In genomic region chr20:52794853-52795252, GRCh38 we compare ENCODE assay signal across 25 cellular contexts.
"Had no signal": no experiment of that assay in that cellular context is flagged by ENCODE, and none has a peak within 500 bp of the region (broad histone marks: within the 10 kb centered on the region; RNA-seq: fewer than 3 reads in every experiment).

No MANE protein-coding gene starts in this region.

- H3K27me3 ChIP-seq: hepatocyte, left lung, right atrium auricular region, right lobe of liver, stomach, testis, thyroid gland, transverse colon, upper lobe of left lung, vagina had no signal

- H3K4me3 ChIP-seq: hepatocyte, left lung, lower lobe of right lung, right atrium auricular region, right lobe of liver, stomach, testis, thyroid gland, transverse colon, upper lobe of left lung, vagina had no signal

- H3K9me3 Mint-ChIP-seq: naive thymus-derived CD8-positive, alpha-beta T cell; nephron; stimulated activated naive B cell treated with anti-CD40 and anti-IgM and Interleukin-4, amounts not matched to agents 10 μg/mL and 1 μg/mL and 100 μg/mL, for 72 hours had no signal

- H3K4me1 ChIP-seq: left lung, lower lobe of right lung, right atrium auricular region, right lobe of liver, stomach, testis, thyroid gland, transverse colon, upper lobe of left lung, vagina had no signal

- H3K27ac ChIP-seq: hepatocyte, left lung, lower lobe of right lung, right atrium auricular region, right lobe of liver, stomach, testis, thyroid gland, transverse colon, upper lobe of left lung, vagina had no signal

- H3K27ac Mint-ChIP-seq: naive thymus-derived CD8-positive, alpha-beta T cell; nephron; progenitor cell of endocrine pancreas; stimulated activated naive B cell treated with anti-CD40 and anti-IgM and Interleukin-4, amounts not matched to agents 10 μg/mL and 1 μg/mL and 100 μg/mL, for 72 hours had no signal

- DNase-seq: left colon; left lung; lower lobe of right lung; mammary epithelial cell; mesenchymal stem cell; naive thymus-derived CD8-positive, alpha-beta T cell; nucleus accumbens; right lobe of liver; stimulated activated CD4-positive, alpha-beta T cell treated with anti-CD3 and anti-CD28 coated beads, Interleukin-12 subunit alpha, Interleukin-12 subunit beta, amount 100 ng/mL, for 4 hours; stimulated activated CD4-positive, alpha-beta T cell treated with anti-CD3 and anti-CD28 coated beads, Interleukin-15, amount 100 ng/mL, for 24 hours; stimulated activated CD4-positive, alpha-beta T cell treated with anti-CD3 and anti-CD28 coated beads, Interleukin-2, amount 100 ng/mL, for 24 hours; stimulated activated CD4-positive, alpha-beta T cell treated with anti-CD3 and anti-CD28 coated beads, Interleukin-4, amount 100 ng/mL, for 1 hour; stimulated activated naive B cell treated with anti-CD40 and anti-IgM and Interleukin-4, amounts not matched to agents 10 μg/mL and 1 μg/mL and 100 μg/mL, for 72 hours; stimulated activated naive CD8-positive, alpha-beta T cell treated with anti-CD3 and anti-CD28 coated beads, Interleukin-15, Interleukin-2, amounts not matched to agents 100 U/mL and 50 U/mL, for 24 hours; stomach; testis; thyroid gland; transverse colon; upper lobe of left lung had no signal

- ATAC-seq: left colon; left lung; lower lobe of right lung; naive thymus-derived CD8-positive, alpha-beta T cell; right lobe of liver; stimulated activated naive B cell treated with anti-CD40 and anti-IgM and Interleukin-4, amounts not matched to agents 10 μg/mL and 1 μg/mL and 100 μg/mL, for 72 hours; stimulated activated naive CD8-positive, alpha-beta T cell treated with anti-CD3 and anti-CD28 coated beads, Interleukin-15, Interleukin-2, amounts not matched to agents 100 U/mL and 50 U/mL, for 24 hours had no signal

- H3K9me3 ChIP-seq: left lung, lower lobe of right lung, right atrium auricular region, right lobe of liver, stomach, testis, thyroid gland, transverse colon, upper lobe of left lung, vagina had no signal

- H3K36me3 ChIP-seq: left lung, lower lobe of right lung, right atrium auricular region, right lobe of liver, stomach, thyroid gland, transverse colon, upper lobe of left lung, vagina had no signal

- H3K36me3 Mint-ChIP-seq: naive thymus-derived CD8-positive, alpha-beta T cell; stimulated activated naive B cell treated with anti-CD40 and anti-IgM and Interleukin-4, amounts not matched to agents 10 μg/mL and 1 μg/mL and 100 μg/mL, for 72 hours had no signal

- FAIRE-seq: keratinocyte had no signal
